Comparison of ENCODE assay signal across 30 cellular contexts in the genomic region with DNA sequence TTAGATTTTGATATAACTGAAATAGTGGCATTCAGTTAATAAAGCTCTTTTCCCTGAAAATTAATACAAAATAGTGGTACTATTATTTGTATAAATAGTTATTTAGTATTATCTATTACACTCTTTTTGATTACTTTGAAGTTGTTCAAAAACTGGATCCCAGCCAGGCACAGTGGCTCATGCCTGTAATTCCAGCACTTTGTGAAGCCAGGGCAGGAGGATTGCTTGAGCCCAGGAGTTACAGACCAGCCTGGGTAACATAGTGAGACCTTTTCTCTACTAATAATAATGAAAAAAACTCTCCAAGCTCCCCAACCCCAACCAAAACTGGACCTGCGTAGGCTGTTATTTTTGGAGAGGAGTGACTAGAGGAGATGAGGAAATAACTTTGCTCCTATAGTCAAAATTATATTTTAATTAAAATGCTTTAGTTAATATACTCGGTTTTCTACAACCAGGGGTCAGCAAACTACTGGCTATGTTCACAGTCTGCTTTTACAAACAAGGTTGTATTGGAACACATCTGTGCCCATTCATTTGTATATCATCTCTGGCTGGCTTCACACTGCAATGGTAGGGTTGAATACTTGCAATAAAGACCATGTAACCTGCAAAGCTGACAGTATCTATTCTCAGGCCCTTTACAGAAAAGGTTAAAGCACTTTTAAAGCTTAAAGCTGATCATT. TPM values are rescaled to one million over a fixed set of nuclear protein-coding genes. Genes with fewer than 3 reads are reported as not detected.
DNase-seq lines count a peak whose midpoint lies in the region; ATAC-seq and TF ChIP-seq lines count a peak whose summit lies in the region.
"Had no signal": no experiment of that assay in that cellular context is flagged by ENCODE, and none has a peak within 500 bp of the region (broad histone marks: within the 10 kb centered on the region; RNA-seq: fewer than 3 reads in every experiment).

No MANE protein-coding gene starts in this region.

- no peaks in the 10 kb centered on the region for H3K36me3 ChIP-seq in endocrine pancreas (ENCODE audit: control insufficient read depth, insufficient read depth, low read length)
- peaks cover 20% of the 10 kb centered on the region for H3K36me3 ChIP-seq in left ventricle myocardium inferior
- peaks cover 0 to 4% (median 0%) of the 10 kb centered on the region in 4 donors for H3K36me3 ChIP-seq in upper lobe of left lung
- H3K36me3 ChIP-seq: BLaER1, HAP-1 had no signal

- H3K9me3 ChIP-seq in endocrine pancreas (ENCODE audit: control insufficient read depth, low read length) (no peaks in the 10 kb centered on the region), left ventricle myocardium inferior (replicated peaks) (peaks cover 14% of the 10 kb centered on the region), upper lobe of left lung (peaks cover 0 to 3% (median 0%) of the 10 kb centered on the region in 4 donors)
- H3K9me3 ChIP-seq: body of pancreas, HAP-1, testis had no signal

- H3K27ac ChIP-seq in left ventricle myocardium inferior (replicated peaks): peak overlapping the region; percentile 76
- peak overlapping the region in 3 of 4 donors; percentile 46 to 66 (median 64) for H3K27ac ChIP-seq in upper lobe of left lung
- H3K27ac ChIP-seq: BLaER1, testis had no signal

- no peak overlapping the region for H3K9ac ChIP-seq in endocrine pancreas (ENCODE audit: control insufficient read depth, insufficient read depth, low read length)
- H3K9ac ChIP-seq: BLaER1 had no signal

- peaks cover 12% of the 10 kb centered on the region for H3K9me3 Mint-ChIP-seq in mesothelial cell of epicardium
- H3K9me3 Mint-ChIP-seq in activated T-cell treated with anti-CD3 and anti-CD28 coated beads, Interleukin-2, amount 50 U/mL, for 4 hours: no peaks in the 10 kb centered on the region
- H3K9me3 Mint-ChIP-seq: activated CD4-positive, alpha-beta memory T cell treated with anti-CD3 and anti-CD28 coated beads, Interleukin-2, amount 10 ng/mL, durations not matched to agents 7 days and 5 days; activated T-helper 1 cell treated with anti-CD3 and anti-CD28 coated beads, Interleukin-12 subunit alpha, Interleukin-12 subunit beta, Interleukin-2, Interleukin-4 antibody, amounts not matched to agents 30 ng/mL and 10 ng/mL and 1 ng/mL, durations not matched to agents 14 hours and 24 hours and 36 hours; nephron had no signal

- H3K27me3 ChIP-seq in endocrine pancreas (ENCODE audit: control insufficient read depth, insufficient read depth, low read length): no peaks in the 10 kb centered on the region
- no peaks in the 10 kb centered on the region for H3K27me3 ChIP-seq in left ventricle myocardium inferior (ENCODE audit: low read depth)
- no peaks in the 10 kb centered on the region for H3K27me3 ChIP-seq in upper lobe of left lung
- H3K27me3 ChIP-seq: BLaER1, body of pancreas, gastroesophageal sphincter, testis had no signal

- no peak for ATAC-seq in upper lobe of left lung (ENCODE audit: low FRiP score in 2 of 2)
- ATAC-seq in activated T-cell treated with anti-CD3 and anti-CD28 coated beads, Interleukin-2, amount 50 U/mL, for 4 hours: no peak
- ATAC-seq: gastroesophageal sphincter; stimulated activated naive CD8-positive, alpha-beta T cell treated with anti-CD3 and anti-CD28 coated beads, Interleukin-15, Interleukin-2, amounts not matched to agents 100 U/mL and 50 U/mL, for 24 hours; T-helper 17 cell had no signal

- intact Hi-C loops in left ventricle myocardium inferior (cut with micrococcal nuclease): no loop called here

- H3K4me1 ChIP-seq in endocrine pancreas (ENCODE audit: control insufficient read depth, insufficient read depth, low read length) (peaks cover 14% of the 10 kb centered on the region), left ventricle myocardium inferior (peaks cover 76% of the 10 kb centered on the region), upper lobe of left lung (peaks cover 0 to 37% (median 17%) of the 10 kb centered on the region in 4 donors)
- H3K4me1 ChIP-seq: testis had no signal

- TF ChIP-seq EP300 in upper lobe of left lung (IDR thresholded peaks at IDR 0.05): no peak

- peaks cover 31% of the 10 kb centered on the region for H3K4me1 Mint-ChIP-seq in mesothelial cell of epicardium
- no peaks in the 10 kb centered on the region for H3K4me1 Mint-ChIP-seq in activated T-cell treated with anti-CD3 and anti-CD28 coated beads, Interleukin-2, amount 50 U/mL, for 4 hours (ENCODE audit: low read depth)
- H3K4me1 Mint-ChIP-seq: activated CD4-positive, alpha-beta memory T cell treated with anti-CD3 and anti-CD28 coated beads, Interleukin-2, amount 10 ng/mL, durations not matched to agents 7 days and 5 days; T-helper 17 cell had no signal

- WGBS in upper lobe of left lung, 2 donors: 33% methylated on average over 2 of the region's 2 CpGs

- peak overlapping the region; percentile 41 for H3K27ac Mint-ChIP-seq in mesothelial cell of epicardium
- H3K27ac Mint-ChIP-seq: activated CD4-positive, alpha-beta memory T cell treated with anti-CD3 and anti-CD28 coated beads, Interleukin-2, amount 10 ng/mL, durations not matched to agents 7 days and 5 days; activated T-helper 1 cell treated with anti-CD3 and anti-CD28 coated beads, Interleukin-12 subunit alpha, Interleukin-12 subunit beta, Interleukin-2, Interleukin-4 antibody, amounts not matched to agents 30 ng/mL and 10 ng/mL and 1 ng/mL, durations not matched to agents 14 hours and 24 hours and 36 hours; T-helper 17 cell had no signal

- no peak for TF ChIP-seq CTCF in left ventricle myocardium inferior (IDR thresholded peaks at IDR 0.05; ENCODE audit: borderline replicate concordance)
- TF ChIP-seq CTCF in mesothelial cell of epicardium (IDR thresholded peaks at IDR 0.05; ENCODE audit: unreplicated experiment): no peak
- TF ChIP-seq CTCF in upper lobe of left lung (IDR thresholded peaks at IDR 0.05): no peak

- no peak overlapping the region for H3K4me3 Mint-ChIP-seq in mesothelial cell of epicardium
- no peak overlapping the region for H3K4me3 Mint-ChIP-seq in activated T-cell treated with anti-CD3 and anti-CD28 coated beads, Interleukin-2, amount 50 U/mL, for 4 hours
- H3K4me3 Mint-ChIP-seq: activated CD4-positive, alpha-beta memory T cell treated with anti-CD3 and anti-CD28 coated beads, Interleukin-2, amount 10 ng/mL, durations not matched to agents 7 days and 5 days; activated T-helper 1 cell treated with anti-CD3 and anti-CD28 coated beads, Interleukin-12 subunit alpha, Interleukin-12 subunit beta, Interleukin-2, Interleukin-4 antibody, amounts not matched to agents 30 ng/mL and 10 ng/mL and 1 ng/mL, durations not matched to agents 14 hours and 24 hours and 36 hours; nephron; T-helper 17 cell had no signal

- peak overlapping the region; percentile 22 for H3K4me3 ChIP-seq in endocrine pancreas (ENCODE audit: control insufficient read depth, insufficient read depth, low read length)
- no peak overlapping the region for H3K4me3 ChIP-seq in left ventricle myocardium inferior
- H3K4me3 ChIP-seq in upper lobe of left lung: no peak overlapping the region
- H3K4me3 ChIP-seq: BLaER1, body of pancreas, gastroesophageal sphincter, HAP-1, testis had no signal

- H3K36me3 Mint-ChIP-seq in mesothelial cell of epicardium: peaks cover 23% of the 10 kb centered on the region
- H3K36me3 Mint-ChIP-seq in activated T-cell treated with anti-CD3 and anti-CD28 coated beads, Interleukin-2, amount 50 U/mL, for 4 hours (ENCODE audit: insufficient read depth): no peaks in the 10 kb centered on the region

- DNase-seq in left ventricle myocardium inferior (no peak), mesothelial cell of epicardium (ENCODE audit: low spot score in 2 of 2, unreplicated experiment in 2 of 2) (no peak), upper lobe of left lung (no peak), pons (ENCODE audit: low spot score) (no peak), mucosa of gallbladder (ENCODE audit: low spot score) (no peak)
- no peak for DNase-seq in activated T-cell treated with anti-CD3 and anti-CD28 coated beads, Interleukin-2, amount 50 U/mL, for 4 hours
- DNase-seq: activated CD4-positive, alpha-beta memory T cell treated with anti-CD3 and anti-CD28 coated beads, Interleukin-2, amount 10 ng/mL, durations not matched to agents 7 days and 5 days; activated CD4-positive, CD25-positive, alpha-beta regulatory T cell treated with anti-CD3 and anti-CD28 coated beads, Interleukin-2, amount 50 U/mL, for 72 hours; activated CD8-positive, alpha-beta memory T cell treated with anti-CD3 and anti-CD28 coated beads, Interleukin-2, amount 50 U/mL, for 4 hours; activated naive CD4-positive, alpha-beta T cell treated with Interleukin-2 at 50 U/mL for 16 hours; body of pancreas; hypothalamus; NCI-H1417 treated with DMSO at 0.1 percent for 48 hours; NCI-H2081 treated with DMSO at 0.1 percent for 48 hours; NCI-H2227 treated with DMSO at 0.1 percent for 48 hours; NCI-H526 treated with DMSO at 0.1 percent for 48 hours; retina; SHP77; stimulated activated CD4-positive, alpha-beta T cell treated with anti-CD3 and anti-CD28 coated beads, Interleukin-2, amount 100 ng/mL, for 24 hours; stimulated activated naive CD8-positive, alpha-beta T cell treated with anti-CD3 and anti-CD28 coated beads, Interleukin-15, Interleukin-2, amounts not matched to agents 100 U/mL and 50 U/mL, for 24 hours; T-helper 17 cell; testis had no signal

- H3K27me3 Mint-ChIP-seq in mesothelial cell of epicardium (ENCODE audit: low read depth): no peaks in the 10 kb centered on the region
- H3K27me3 Mint-ChIP-seq in activated T-cell treated with anti-CD3 and anti-CD28 coated beads, Interleukin-2, amount 50 U/mL, for 4 hours (ENCODE audit: low read depth): no peaks in the 10 kb centered on the region
- H3K27me3 Mint-ChIP-seq: T-helper 17 cell had no signal

- no peak for TF ChIP-seq POLR2A in upper lobe of left lung (IDR thresholded peaks at IDR 0.05)

RNA-seq across cellular contexts. Expression of a gene that starts 27.6 kb away (rescaled TPM):
- 43.0 TPM for total RNA-seq in left ventricle myocardium inferior
- total RNA-seq in mesothelial cell of epicardium: 49.1 to 52.3 TPM (median 52.2 TPM) in 3 replicates
- 10 to 100 TPM; 19.0 to 67.1 (median 44.2) TPM for total RNA-seq in upper lobe of left lung
- under 1 TPM in 2 of 3 donors, not detected in 1; 0.26 to 0.30 TPM for total RNA-seq in activated T-cell treated with anti-CD3 and anti-CD28 coated beads, Interleukin-2, amount 50 U/mL, for 4 hours
- 20.0 TPM for total RNA-seq in mucosa of gallbladder
- total RNA-seq: activated CD4-positive, alpha-beta memory T cell treated with anti-CD3 and anti-CD28 coated beads, Interleukin-2, amount 10 ng/mL, durations not matched to agents 7 days and 5 days; LHCN-M2; osteoblast had no signal

Comparison
In these comparisons a context has a peak if more than half of its experiments do, and no peak if none do; other contexts are left out.
1. RNA of a gene that starts 27.6 kb away (total RNA-seq): 19.0 to 67.1 TPM in upper lobe of left lung, 49.1 to 52.3 TPM in mesothelial cell of epicardium, 43.0 TPM in left ventricle myocardium inferior (single experiment) and 20.0 TPM in mucosa of gallbladder (single experiment); 0.26 to 0.30 TPM in activated T-cell treated with anti-CD3 and anti-CD28 coated beads, Interleukin-2, amount 50 U/mL, for 4 hours; every median in the first group is over 10 times any median in the second.